19 cellular contexts compared by ENCODE assay signal in genomic region chr11:46141597-46141996, GRCh38. TPM values are rescaled to one million over a fixed set of nuclear protein-coding genes. Genes with fewer than 3 reads are reported as not detected.
DNase-seq lines count a peak whose midpoint lies in the region; ATAC-seq, FAIRE-seq and TF ChIP-seq lines count a peak whose summit lies in the region.
"Had no signal": no experiment of that assay in that cellular context is flagged by ENCODE, and none has a peak within 500 bp of the region (broad histone marks: within the 10 kb centered on the region; RNA-seq: fewer than 3 reads in every experiment).

No MANE protein-coding gene starts in this region.

- no peaks in the 10 kb centered on the region for H3K9me3 ChIP-seq in OCI-LY3 (ENCODE audit: insufficient read depth, low read length)
- no peaks in the 10 kb centered on the region for H3K9me3 ChIP-seq in uterus
- no peaks in the 10 kb centered on the region for H3K9me3 ChIP-seq in smooth muscle cell (replicated peaks; ENCODE audit: low read depth)
- H3K9me3 ChIP-seq: Caco-2 had no signal

- ATAC-seq in HG03108 (IDR thresholded peaks at IDR 0.05; ENCODE audit: unreplicated experiment) = no peak
- ATAC-seq: CD8-positive, alpha-beta T cell had no signal

- H3F3A ChIP-seq in smooth muscle cell (ENCODE audit: low read depth) = no peaks in the 10 kb centered on the region

- H3K4me1 ChIP-seq in OCI-LY3 (ENCODE audit: low read length) (peaks cover 21% of the 10 kb centered on the region), uterus (no peaks in the 10 kb centered on the region), smooth muscle cell (ENCODE audit: low read depth) (no peaks in the 10 kb centered on the region)

- no peak overlapping the region for H3K27ac ChIP-seq in OCI-LY3 (ENCODE audit: low read length)
- no peak overlapping the region for H3K27ac ChIP-seq in uterus
- H3K27ac ChIP-seq in smooth muscle cell (ENCODE audit: low read depth) = no peak overlapping the region
- H3K27ac ChIP-seq: GM23248 had no signal

- WGBS in smooth muscle cell (ENCODE audit: low lambda C conversion rate) = 98% methylated on average over 3 of the region's 3 CpGs

- H3K79me2 ChIP-seq in OCI-LY3 (ENCODE audit: low read length) (no peaks in the 10 kb centered on the region), smooth muscle cell (ENCODE audit: low read depth) (no peaks in the 10 kb centered on the region)

- DNase-seq in uterus = no peak
- no peak for DNase-seq in NCI-H1092 treated with DMSO at 0.1 percent for 48 hours (lab: John Stamatoyannopoulos, UW)
- DNase-seq in smooth muscle cell (lab: John Stamatoyannopoulos, UW; ENCODE audit: unreplicated experiment) = no peak
- DNase-seq: 8988T; C1 segment of cervical spinal cord; Caco-2; CD8-positive, alpha-beta T cell; DMS153; EL; GF-D8; GM23248; H7; HCEC 1CT had no signal

- intact Hi-C loops in uterus (cut with DNase I; ENCODE audit: low total_unique reads) = no loop called here

- no peak overlapping the region for H2AFZ ChIP-seq in OCI-LY3 (ENCODE audit: low read depth, low read length)
- no peak overlapping the region for H2AFZ ChIP-seq in smooth muscle cell (ENCODE audit: low read depth)
- H2AFZ ChIP-seq: GM23248 had no signal

- H3K9ac ChIP-seq in OCI-LY3 (ENCODE audit: low read length) (no peak overlapping the region), smooth muscle cell (ENCODE audit: low read depth) (no peak overlapping the region)
- H3K9ac ChIP-seq: GM23248 had no signal

- FAIRE-seq in G401.6 (lab: Jason Lieb, UNC) = peak; percentile 77
- FAIRE-seq in endometrium (lab: Jason Lieb, UNC) = peak; percentile 33
- FAIRE-seq: GM19239, H1 had no signal

- H3K4me3 ChIP-seq in OCI-LY3 (ENCODE audit: low read length) = peak overlapping the region; percentile 40; the same call in 1 of the 2 replicates
- no peak overlapping the region for H3K4me3 ChIP-seq in uterus
- H3K4me3 ChIP-seq in smooth muscle cell = no peak overlapping the region
- H3K4me3 ChIP-seq: GM23248 had no signal

- H3K4me2 ChIP-seq in OCI-LY3 (ENCODE audit: low read length) (peak overlapping the region; percentile 76), smooth muscle cell (no peak overlapping the region)

- H3K27me3 ChIP-seq in OCI-LY3 (ENCODE audit: low read depth, low read length) (peaks cover 71% of the 10 kb centered on the region), uterus (peaks cover 0 to 13% of the 10 kb centered on the region in 2 donors), smooth muscle cell (ENCODE audit: low read depth) (no peaks in the 10 kb centered on the region)

- H4K20me1 ChIP-seq in OCI-LY3 (ENCODE audit: insufficient read depth, low read length) = no peaks in the 10 kb centered on the region
- H4K20me1 ChIP-seq in smooth muscle cell (ENCODE audit: low read depth) = no peaks in the 10 kb centered on the region

- H3K36me3 ChIP-seq in OCI-LY3 (replicated peaks; ENCODE audit: low read depth, low read length) (no peaks in the 10 kb centered on the region), uterus (no peaks in the 10 kb centered on the region), smooth muscle cell (ENCODE audit: low read depth) (no peaks in the 10 kb centered on the region)

- no peak for TF ChIP-seq CTCF in OCI-LY3 (IDR thresholded peaks at IDR 0.05; ENCODE audit: low read depth, low read length)
- TF ChIP-seq CTCF in uterus (IDR thresholded peaks at IDR 0.05) = no peak
- TF ChIP-seq CTCF in smooth muscle cell (IDR thresholded peaks at IDR 0.05; ENCODE audit: borderline replicate concordance, insufficient read depth, poor library complexity, severe bottlenecking) = no peak

- no peak for TF ChIP-seq POLR2A in uterus (IDR thresholded peaks at IDR 0.05)

RNA-seq across cellular contexts. Expression of gene PHF21A, which starts 20.3 kb away (rescaled TPM):
- total RNA-seq in uterus (10 to 100 TPM; 12.1 to 83.3 (median 29.3) TPM), smooth muscle cell (28.2 and 28.7 TPM in 2 replicates)
- polyA plus RNA-seq in smooth muscle cell = 26.1 and 26.8 TPM in 2 replicates
